Comparison of ENCODE assay signal across 7 cellular contexts in genomic region chr11:319465-320273, GRCh38. TPM values are rescaled to one million over a fixed set of nuclear protein-coding genes. Genes with fewer than 3 reads are reported as not detected.
DNase-seq lines count a peak whose midpoint lies in the region; ATAC-seq, FAIRE-seq and TF ChIP-seq lines count a peak whose summit lies in the region.
"Not testable (repeated sequence)": the region's sequence is repeated elsewhere in the genome, so short reads cannot be mapped to it uniquely, and the experiment has no call there.
"Had no signal": no experiment of that assay in that cellular context is flagged by ENCODE, and none has a peak within 500 bp of the region (broad histone marks: within the 10 kb centered on the region; RNA-seq: fewer than 3 reads in every experiment).

No MANE protein-coding gene starts in this region.

- POLR2A ChIA-PET in A549 (lab: Yijun Ruan, JAX), result not testable (repeated sequence)

- not testable (repeated sequence) for TF ChIP-seq CTCF in A549 (IDR thresholded peaks at IDR 0.05); psoas muscle (IDR thresholded peaks at IDR 0.05)

- 91% methylated on average over 16 of the region's 24 CpGs for WGBS in A549 (ENCODE audit: missing lambda C conversion rate)
- WGBS in psoas muscle, 3 donors, result 19 to 42% (median 19%) methylated on average over 17 to 23 of the region's 24 CpGs

- peaks cover 38% of the 10 kb centered on the region for H3K36me3 Mint-ChIP-seq in activated T-cell treated with anti-CD3 and anti-CD28 coated beads, Interleukin-2, amount 50 U/mL, for 24 hours (ENCODE audit: low read depth)

- H3K9ac ChIP-seq in HUES48 (ENCODE audit: low read depth, low read length), result not testable (repeated sequence)

- H3K27ac Mint-ChIP-seq in activated T-cell treated with anti-CD3 and anti-CD28 coated beads, Interleukin-2, amount 50 U/mL, for 24 hours, result peak overlapping the region; percentile 94

- H3K9me3 Mint-ChIP-seq in activated T-cell treated with anti-CD3 and anti-CD28 coated beads, Interleukin-2, amount 50 U/mL, for 24 hours, result not testable (repeated sequence)

- not testable (repeated sequence) for DNase-seq in A549 (ENCODE audit: low read depth in 1 of 2, low spot score in 1 of 2); effector memory CD4-positive, alpha-beta T cell; left colon
- DNase-seq in activated T-cell treated with anti-CD3 and anti-CD28 coated beads, Interleukin-2, amount 50 U/mL, for 24 hours, result peak; percentile 68
- DNase-seq in psoas muscle, result peak in 1 of 2 donors; percentile 64

- TF ChIP-seq POLR2A in A549 (IDR thresholded peaks at IDR 0.05; ENCODE audit: low read length), result not testable (repeated sequence)

- H3K27me3 ChIP-seq in HUES48 (ENCODE audit: control insufficient read depth, insufficient read depth, low read length); effector memory CD4-positive, alpha-beta T cell (replicated peaks; ENCODE audit: control insufficient read depth, insufficient read depth, low read length, poor library complexity, severe bottlenecking): not testable (repeated sequence)
- H3K27me3 ChIP-seq in psoas muscle (ENCODE audit: insufficient read depth in 3 of 3, low read length in 2 of 3), result peaks cover 0 to 32% (median 7%) of the 10 kb centered on the region in 3 donors

- peak overlapping the region; percentile 61 for H3K4me2 ChIP-seq in A549

- H3K9me3 ChIP-seq in A549; HUES48 (ENCODE audit: control insufficient read depth, insufficient read depth, low read length); effector memory CD4-positive, alpha-beta T cell (ENCODE audit: control insufficient read depth, low read length); psoas muscle: not testable (repeated sequence)

- ATAC-seq in A549 (peak; percentile 48 to 65; a peak in 5 of 6 replicates), left colon (peak; percentile 1), psoas muscle (peak; percentile 18 to 40 (median 35))

- peaks cover 38% of the 10 kb centered on the region for H3K4me1 Mint-ChIP-seq in activated T-cell treated with anti-CD3 and anti-CD28 coated beads, Interleukin-2, amount 50 U/mL, for 24 hours (ENCODE audit: low read depth)

- not testable (repeated sequence) for FAIRE-seq in A549 (lab: Jason Lieb, UNC)

- intact Hi-C loops in left colon (cut with DNase I, micrococcal nuclease); psoas muscle (cut with DNase I): not testable (repeated sequence)

- not testable (repeated sequence) for TF ChIP-seq RAD21 in A549 (conservative IDR thresholded peaks at IDR 0.05 in 1 of 2, IDR thresholded peaks at IDR 0.05 in 1 of 2)

- H3K27ac ChIP-seq in A549 (peak overlapping the region; percentile 33 to 85; a peak in 3 of 6 replicates), psoas muscle (peak overlapping the region; percentile 71)
- not testable (repeated sequence) for H3K27ac ChIP-seq in HUES48 (ENCODE audit: low read depth, low read length)
- peak overlapping the region; percentile 58 for H3K27ac ChIP-seq in effector memory CD4-positive, alpha-beta T cell (ENCODE audit: insufficient read depth, low read length, poor library complexity, severe bottlenecking)

- H3K4me1 ChIP-seq in A549, psoas muscle: not testable (repeated sequence)
- peaks cover 35% of the 10 kb centered on the region for H3K4me1 ChIP-seq in HUES48 (ENCODE audit: control insufficient read depth, insufficient read depth, low read length)
- peaks cover 12% of the 10 kb centered on the region for H3K4me1 ChIP-seq in effector memory CD4-positive, alpha-beta T cell (ENCODE audit: control insufficient read depth, insufficient read depth, low read length, poor library complexity, severe bottlenecking)

- CTCF ChIA-PET in A549 (lab: Yijun Ruan, JAX), result interaction anchor here (1.0 kb wide), 1 partner anchor 95 kb away, joined by 3 read pairs; no protein-coding TSS in a partner anchor

- not testable (repeated sequence) for H3K27me3 Mint-ChIP-seq in activated T-cell treated with anti-CD3 and anti-CD28 coated beads, Interleukin-2, amount 50 U/mL, for 24 hours

- H3K4me3 ChIP-seq in A549 (peak overlapping the region; percentile 43; the same call in 2 of the 3 replicates), HUES48 (ENCODE audit: low read depth, low read length) (peak overlapping the region; percentile 83), psoas muscle (peak overlapping the region; percentile 68)
- H3K4me3 ChIP-seq in effector memory CD4-positive, alpha-beta T cell (ENCODE audit: insufficient read depth, low read depth, low read length, poor library complexity, severe bottlenecking), result peak overlapping the region; percentile 39

- H3K36me3 ChIP-seq in HUES48 (ENCODE audit: control insufficient read depth, insufficient read depth, low read length); effector memory CD4-positive, alpha-beta T cell (ENCODE audit: control insufficient read depth, insufficient read depth, low read length); psoas muscle (ENCODE audit: insufficient read depth in 1 of 2, low read depth in 1 of 2): not testable (repeated sequence)

- peak overlapping the region; percentile 87 for H3K4me3 Mint-ChIP-seq in activated T-cell treated with anti-CD3 and anti-CD28 coated beads, Interleukin-2, amount 50 U/mL, for 24 hours

- not testable (repeated sequence) for TF ChIP-seq EP300 in A549 (IDR thresholded peaks at IDR 0.05)

RNA-seq across cellular contexts. Expression of gene IFITM3, which starts 1.0 kb away (rescaled TPM):
- polyA plus RNA-seq in A549 (2011; rRNA removed), result 8.6 and 10.8 TPM in 2 replicates
- 8.4 and 9.0 TPM in 2 replicates for polyA plus RNA-seq in A549 (2012; cell fraction: cytosol; rRNA removed)
- polyA plus RNA-seq in A549 (2012; cell fraction: nucleus; rRNA removed), result 5.0 and 5.5 TPM in 2 replicates
- 8.3 to 13.5 TPM (median 11.3 TPM) in 3 replicates for polyA plus RNA-seq in A549 (2017; fragmentation: RNase III; extraction: RNeasy Plus Mini Kit Qiagen cat#74134 plus additional on column Dnase treatment)
- polyA minus RNA-seq in A549 (2011; rRNA and poly(A)+ RNA removed), result 15.9 and 20.7 TPM in 2 replicates
- 100 to 1,000 TPM; 118 to 136 TPM for total RNA-seq in left colon
- total RNA-seq in psoas muscle, result 100 to 1,000 TPM; 136 to 234 (median 202) TPM
- polyA plus RNA-seq in psoas muscle, result 100 to 1,000 TPM; 186 to 557 (median 260) TPM

RNA-seq across cellular contexts. Expression of gene IFITM1, which starts 5.8 kb away (rescaled TPM):
- polyA plus RNA-seq in A549 (2011; rRNA removed) (1.7 and 2.4 TPM in 2 replicates), A549 (2017; fragmentation: RNase III; extraction: RNeasy Plus Mini Kit Qiagen cat#74134 plus additional on column Dnase treatment) (0.14 to 0.16 TPM in 2 of 3 replicates, not detected in the other), psoas muscle (100 to 1,000 TPM in 1 of 3 donors, 10 to 100 TPM in 2; 39.7 to 107 (median 69.7) TPM)
- 0.41 and 0.44 TPM in 2 replicates for polyA plus RNA-seq in A549 (2012; cell fraction: cytosol; rRNA removed)
- polyA plus RNA-seq in A549 (2012; cell fraction: nucleus; rRNA removed), result 0.21 and 0.22 TPM in 2 replicates
- 1.6 and 2.0 TPM in 2 replicates for polyA minus RNA-seq in A549 (2011; rRNA and poly(A)+ RNA removed)
- total RNA-seq in left colon (100 to 1,000 TPM in 1 of 2 donors, 10 to 100 TPM in 1; 85.6 to 127 TPM), psoas muscle (100 to 1,000 TPM in 1 of 4 donors, 10 to 100 TPM in 3; 44.0 to 105 (median 71.3) TPM)

RNA-seq across cellular contexts. Expression of gene IFITM2, which starts 12.1 kb away (rescaled TPM):
- polyA plus RNA-seq in A549 (2011; rRNA removed), result 36.4 and 61.3 TPM in 2 replicates
- 59.6 and 59.7 TPM in 2 replicates for polyA plus RNA-seq in A549 (2012; cell fraction: cytosol; rRNA removed)
- polyA plus RNA-seq in A549 (2012; cell fraction: nucleus; rRNA removed), result 36.2 and 38.3 TPM in 2 replicates
- 38.8 to 52.7 TPM (median 43.6 TPM) in 3 replicates for polyA plus RNA-seq in A549 (2017; fragmentation: RNase III; extraction: RNeasy Plus Mini Kit Qiagen cat#74134 plus additional on column Dnase treatment)
- 41.3 and 60.9 TPM in 2 replicates for polyA minus RNA-seq in A549 (2011; rRNA and poly(A)+ RNA removed)
- total RNA-seq in left colon, result 100 to 1,000 TPM in 1 of 2 donors, 10 to 100 TPM in 1; 87.7 to 133 TPM
- total RNA-seq in psoas muscle, result 100 to 1,000 TPM; 131 to 161 (median 136) TPM
- 100 to 1,000 TPM; 109 to 371 (median 181) TPM for polyA plus RNA-seq in psoas muscle

RNA-seq across cellular contexts. Expression of gene IFITM5, which starts 20.3 kb away (rescaled TPM):
- polyA plus RNA-seq in A549 (2011; rRNA removed), result not detected in 2 replicates
- polyA plus RNA-seq in A549 (2012; cell fraction: cytosol; rRNA removed), result not detected in 2 replicates
- not detected in 2 replicates for polyA plus RNA-seq in A549 (2012; cell fraction: nucleus; rRNA removed)
- polyA plus RNA-seq in A549 (2017; fragmentation: RNase III; extraction: RNeasy Plus Mini Kit Qiagen cat#74134 plus additional on column Dnase treatment), result not detected in 3 replicates
- not detected in 2 replicates for polyA minus RNA-seq in A549 (2011; rRNA and poly(A)+ RNA removed)
- total RNA-seq in left colon, result not detected
- total RNA-seq in psoas muscle, result not detected
- polyA plus RNA-seq in psoas muscle, result not detected
- total RNA-seq: glomerular endothelial cell had no signal

RNA-seq across cellular contexts. Expression of gene PGGHG, which starts 30.7 kb away (rescaled TPM):
- polyA plus RNA-seq in A549 (2011; rRNA removed) (7.2 and 7.9 TPM in 2 replicates), A549 (2017; fragmentation: RNase III; extraction: RNeasy Plus Mini Kit Qiagen cat#74134 plus additional on column Dnase treatment) (12.9 to 19.5 TPM (median 18.3 TPM) in 3 replicates), psoas muscle (1 to 10 TPM; 2.7 to 8.6 (median 4.0) TPM)
- polyA plus RNA-seq in A549 (2012; cell fraction: cytosol; rRNA removed), result 10.1 and 12.9 TPM in 2 replicates
- 167 and 194 TPM in 2 replicates for polyA plus RNA-seq in A549 (2012; cell fraction: nucleus; rRNA removed)
- 2.4 and 3.8 TPM in 2 replicates for polyA minus RNA-seq in A549 (2011; rRNA and poly(A)+ RNA removed)
- total RNA-seq in left colon (10 to 100 TPM; 18.8 to 20.6 TPM), psoas muscle (1 to 10 TPM; 2.9 to 5.1 (median 3.9) TPM)

Comparison
In these comparisons a context has a peak if more than half of its experiments do, and no peak if none do; other contexts are left out.
1. ATAC-seq: peak in every context shown above with its lines; median percentile 56 in A549; 35 in psoas muscle; 1 in left colon.